ENCODE assay signal across 24 cellular contexts in the genomic region with DNA sequence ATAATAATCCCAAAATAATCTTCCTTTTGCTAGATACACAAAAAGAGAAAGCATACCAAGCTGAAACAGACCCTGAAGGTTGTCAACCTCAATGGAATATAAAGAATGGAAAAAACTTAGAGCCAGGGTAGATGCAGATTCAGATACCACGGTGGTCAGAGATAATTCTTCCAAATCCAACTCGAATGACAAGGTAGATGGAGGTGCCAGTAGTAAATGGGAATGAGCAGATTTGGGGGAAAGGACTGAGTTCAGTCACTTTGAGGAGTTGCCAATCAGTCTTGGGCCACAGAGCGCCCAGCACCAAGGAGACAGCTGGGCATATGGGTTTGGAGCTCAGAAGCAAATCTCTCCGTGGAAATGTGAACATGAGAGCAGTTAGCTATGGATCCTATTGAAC.
"Had no signal": no experiment of that assay in that cellular context is flagged by ENCODE, and none has a peak within 500 bp of the region (broad histone marks: within the 10 kb centered on the region; RNA-seq: fewer than 3 reads in every experiment).

No MANE protein-coding gene starts in this region.

- FAIRE-seq: bronchial epithelial cell had no signal

- ATAC-seq: activated CD8-positive, alpha-beta T cell treated with anti-CD3 and anti-CD28 coated beads, Interleukin-2, amount 10 ng/mL, durations not matched to agents 7 days and 5 days; foreskin keratinocyte; left lung; stimulated activated naive B cell treated with anti-CD40 and anti-IgM and Interleukin-4, amounts not matched to agents 10 μg/mL and 1 μg/mL and 100 μg/mL, for 72 hours had no signal

- H3K36me3 ChIP-seq: left lung, thoracic aorta, upper lobe of left lung had no signal

- H3K27ac Mint-ChIP-seq: activated CD8-positive, alpha-beta T cell treated with anti-CD3 and anti-CD28 coated beads, Interleukin-2, amount 10 ng/mL, durations not matched to agents 7 days and 5 days; activated naive CD4-positive, alpha-beta T cell treated with anti-CD3 and anti-CD28 coated beads for 36 hours; activated naive CD8-positive, alpha-beta T cell treated with anti-CD3 and anti-CD28 coated beads, Interleukin-2, amount 10 ng/mL, durations not matched to agents 7 days and 5 days; mesothelial cell of epicardium; stimulated activated naive B cell treated with anti-CD40 and anti-IgM and Interleukin-4, amounts not matched to agents 10 μg/mL and 1 μg/mL and 100 μg/mL, for 72 hours had no signal

- DNase-seq: activated CD4-positive, alpha-beta T cell treated with anti-CD3 and anti-CD28 coated beads for 1 hour; activated CD4-positive, alpha-beta T cell treated with anti-CD3 and anti-CD28 coated beads, Interleukin-2, amount 50 U/mL, for 1 hour; activated CD8-positive, alpha-beta T cell treated with anti-CD3 and anti-CD28 coated beads, Interleukin-2, amount 10 ng/mL, durations not matched to agents 7 days and 5 days; activated effector memory CD4-positive, alpha-beta T cell treated with Interleukin-2 at 50 U/mL for 16 hours; activated naive CD4-positive, alpha-beta T cell treated with anti-CD3 and anti-CD28 coated beads for 36 hours; activated naive CD8-positive, alpha-beta T cell treated with anti-CD3 and anti-CD28 coated beads, Interleukin-2, amount 10 ng/mL, durations not matched to agents 7 days and 5 days; activated T-cell treated with anti-CD3 and anti-CD28 coated beads, Interleukin-2, amount 50 U/mL, for 1 hour; amniotic stem cell; cerebellar nuclear complex; foreskin keratinocyte; kidney glomerular epithelial cell; left lung; occipital lobe; stimulated activated CD4-positive, alpha-beta T cell treated with anti-CD3 and anti-CD28 coated beads, Interleukin-2, amount 100 ng/mL, for 48 hours; stimulated activated CD8-positive, alpha-beta memory T cell treated with anti-CD3 and anti-CD28 coated beads, Interleukin-4, amount 100 ng/mL, for 48 hours; stimulated activated naive B cell treated with anti-CD40 and anti-IgM and Interleukin-4, amounts not matched to agents 10 μg/mL and 1 μg/mL and 100 μg/mL, for 72 hours; T-helper 1 cell; T-helper 9 cell; upper lobe of left lung had no signal

- H3K36me3 Mint-ChIP-seq: activated naive CD8-positive, alpha-beta T cell treated with anti-CD3 and anti-CD28 coated beads, Interleukin-2, amount 10 ng/mL, durations not matched to agents 7 days and 5 days; mesothelial cell of epicardium had no signal

- H3K27ac ChIP-seq: coronary artery, foreskin keratinocyte, left lung, thoracic aorta, upper lobe of left lung had no signal

- H3K4me3 ChIP-seq: coronary artery, left lung, lung, thoracic aorta, upper lobe of left lung had no signal

- H3K9me3 Mint-ChIP-seq: activated naive CD4-positive, alpha-beta T cell treated with anti-CD3 and anti-CD28 coated beads for 36 hours; activated naive CD8-positive, alpha-beta T cell treated with anti-CD3 and anti-CD28 coated beads, Interleukin-2, amount 10 ng/mL, durations not matched to agents 7 days and 5 days; mesothelial cell of epicardium; stimulated activated naive B cell treated with anti-CD40 and anti-IgM and Interleukin-4, amounts not matched to agents 10 μg/mL and 1 μg/mL and 100 μg/mL, for 72 hours had no signal

- H3K4me3 Mint-ChIP-seq: activated CD8-positive, alpha-beta T cell treated with anti-CD3 and anti-CD28 coated beads, Interleukin-2, amount 10 ng/mL, durations not matched to agents 7 days and 5 days; activated naive CD4-positive, alpha-beta T cell treated with anti-CD3 and anti-CD28 coated beads for 36 hours; activated naive CD8-positive, alpha-beta T cell treated with anti-CD3 and anti-CD28 coated beads, Interleukin-2, amount 10 ng/mL, durations not matched to agents 7 days and 5 days; mesothelial cell of epicardium; stimulated activated naive B cell treated with anti-CD40 and anti-IgM and Interleukin-4, amounts not matched to agents 10 μg/mL and 1 μg/mL and 100 μg/mL, for 72 hours had no signal

- H3K27me3 ChIP-seq: foreskin keratinocyte, left lung, upper lobe of left lung had no signal

- H3K9me3 ChIP-seq: left lung, thoracic aorta, upper lobe of left lung had no signal
